1 cellular context compared by ENCODE assay signal in the genomic region with DNA sequence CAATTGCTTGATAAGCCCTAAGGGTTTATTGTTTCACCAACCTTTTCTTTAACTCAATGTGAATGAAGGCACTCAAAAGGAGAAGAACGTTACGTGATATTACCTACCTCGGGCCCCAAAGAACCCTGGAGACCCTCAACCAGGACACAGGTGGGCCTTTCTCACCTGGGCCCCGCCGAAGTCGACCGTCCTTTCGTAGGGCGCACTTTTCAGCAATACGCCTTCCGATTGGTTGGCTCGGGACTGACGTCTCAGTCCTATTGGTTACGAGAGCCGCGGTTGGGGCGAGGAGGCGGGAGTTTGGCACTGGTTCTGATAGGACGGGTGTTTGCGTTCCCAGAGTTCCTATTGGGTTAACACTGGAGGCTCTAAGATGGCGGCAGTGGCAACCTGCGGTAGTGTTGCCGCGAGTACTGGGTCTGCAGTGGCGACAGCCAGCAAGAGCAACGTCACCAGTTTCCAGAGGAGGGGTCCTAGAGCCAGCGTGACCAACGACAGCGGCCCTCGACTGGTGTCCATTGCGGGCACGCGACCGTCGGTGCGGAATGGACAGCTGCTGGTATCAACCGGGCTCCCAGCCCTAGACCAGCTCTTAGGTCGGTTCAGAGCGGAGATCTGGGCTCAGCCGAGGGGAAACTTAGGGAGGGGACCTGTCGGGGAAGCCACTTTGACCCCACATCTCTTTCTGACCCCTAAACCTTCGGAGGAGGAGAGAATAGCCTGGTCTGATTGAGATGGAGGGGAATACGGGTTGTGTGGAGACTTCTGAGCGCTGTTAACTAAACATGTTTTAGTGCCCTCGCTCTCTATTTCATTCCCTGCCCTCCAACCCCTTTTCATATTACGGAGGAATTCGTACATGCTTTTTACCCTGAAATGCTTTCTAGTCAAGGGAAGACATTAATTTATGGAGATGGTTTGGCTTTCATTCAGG.
TF ChIP-seq lines count a peak whose summit lies in the region.

A gene with protein sequence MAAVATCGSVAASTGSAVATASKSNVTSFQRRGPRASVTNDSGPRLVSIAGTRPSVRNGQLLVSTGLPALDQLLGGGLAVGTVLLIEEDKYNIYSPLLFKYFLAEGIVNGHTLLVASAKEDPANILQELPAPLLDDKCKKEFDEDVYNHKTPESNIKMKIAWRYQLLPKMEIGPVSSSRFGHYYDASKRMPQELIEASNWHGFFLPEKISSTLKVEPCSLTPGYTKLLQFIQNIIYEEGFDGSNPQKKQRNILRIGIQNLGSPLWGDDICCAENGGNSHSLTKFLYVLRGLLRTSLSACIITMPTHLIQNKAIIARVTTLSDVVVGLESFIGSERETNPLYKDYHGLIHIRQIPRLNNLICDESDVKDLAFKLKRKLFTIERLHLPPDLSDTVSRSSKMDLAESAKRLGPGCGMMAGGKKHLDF (plus strand): TSS at position 356 of the 934 bp plus-strand sequence. CDS start 18 bp downstream, at position 374.
A gene with protein sequence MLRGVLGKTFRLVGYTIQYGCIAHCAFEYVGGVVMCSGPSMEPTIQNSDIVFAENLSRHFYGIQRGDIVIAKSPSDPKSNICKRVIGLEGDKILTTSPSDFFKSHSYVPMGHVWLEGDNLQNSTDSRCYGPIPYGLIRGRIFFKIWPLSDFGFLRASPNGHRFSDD (minus strand): TSS at position 211 of the 934 bp plus-strand sequence. CDS start 46,346 bp downstream, outside the sequence.

TF ChIP-seq in HepG2, 621 proteins besides CTCF, POLR2A, EP300 and RAD21 (continued from another document and continues in another):
- TF ChIP-seq, protein P1, sequence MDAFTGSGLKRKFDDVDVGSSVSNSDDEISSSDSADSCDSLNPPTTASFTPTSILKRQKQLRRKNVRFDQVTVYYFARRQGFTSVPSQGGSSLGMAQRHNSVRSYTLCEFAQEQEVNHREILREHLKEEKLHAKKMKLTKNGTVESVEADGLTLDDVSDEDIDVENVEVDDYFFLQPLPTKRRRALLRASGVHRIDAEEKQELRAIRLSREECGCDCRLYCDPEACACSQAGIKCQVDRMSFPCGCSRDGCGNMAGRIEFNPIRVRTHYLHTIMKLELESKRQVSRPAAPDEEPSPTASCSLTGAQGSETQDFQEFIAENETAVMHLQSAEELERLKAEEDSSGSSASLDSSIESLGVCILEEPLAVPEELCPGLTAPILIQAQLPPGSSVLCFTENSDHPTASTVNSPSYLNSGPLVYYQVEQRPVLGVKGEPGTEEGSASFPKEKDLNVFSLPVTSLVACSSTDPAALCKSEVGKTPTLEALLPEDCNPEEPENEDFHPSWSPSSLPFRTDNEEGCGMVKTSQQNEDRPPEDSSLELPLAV (CRISPR knock-in tag; conservative IDR thresholded peaks at IDR 0.05; ENCODE audit: low read depth), result no peak
- TF ChIP-seq, protein P2, sequence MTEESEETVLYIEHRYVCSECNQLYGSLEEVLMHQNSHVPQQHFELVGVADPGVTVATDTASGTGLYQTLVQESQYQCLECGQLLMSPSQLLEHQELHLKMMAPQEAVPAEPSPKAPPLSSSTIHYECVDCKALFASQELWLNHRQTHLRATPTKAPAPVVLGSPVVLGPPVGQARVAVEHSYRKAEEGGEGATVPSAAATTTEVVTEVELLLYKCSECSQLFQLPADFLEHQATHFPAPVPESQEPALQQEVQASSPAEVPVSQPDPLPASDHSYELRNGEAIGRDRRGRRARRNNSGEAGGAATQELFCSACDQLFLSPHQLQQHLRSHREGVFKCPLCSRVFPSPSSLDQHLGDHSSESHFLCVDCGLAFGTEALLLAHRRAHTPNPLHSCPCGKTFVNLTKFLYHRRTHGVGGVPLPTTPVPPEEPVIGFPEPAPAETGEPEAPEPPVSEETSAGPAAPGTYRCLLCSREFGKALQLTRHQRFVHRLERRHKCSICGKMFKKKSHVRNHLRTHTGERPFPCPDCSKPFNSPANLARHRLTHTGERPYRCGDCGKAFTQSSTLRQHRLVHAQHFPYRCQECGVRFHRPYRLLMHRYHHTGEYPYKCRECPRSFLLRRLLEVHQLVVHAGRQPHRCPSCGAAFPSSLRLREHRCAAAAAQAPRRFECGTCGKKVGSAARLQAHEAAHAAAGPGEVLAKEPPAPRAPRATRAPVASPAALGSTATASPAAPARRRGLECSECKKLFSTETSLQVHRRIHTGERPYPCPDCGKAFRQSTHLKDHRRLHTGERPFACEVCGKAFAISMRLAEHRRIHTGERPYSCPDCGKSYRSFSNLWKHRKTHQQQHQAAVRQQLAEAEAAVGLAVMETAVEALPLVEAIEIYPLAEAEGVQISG (CRISPR knock-in tag; IDR thresholded peaks at IDR 0.05), result peak; percentile 67
- no peak for TF ChIP-seq ZSCAN20 (CRISPR knock-in tag; IDR thresholded peaks at IDR 0.05; ENCODE audit: borderline replicate concordance)
- no peak for TF ChIP-seq GTF2F1 (IDR thresholded peaks at IDR 0.05; ENCODE audit: low read length)
- no peak for TF ChIP-seq ATM (IDR thresholded peaks at IDR 0.05; ENCODE audit: borderline replicate concordance)
- 0 out of 2 replicates have a peak, but pooled peaks have one; percentile 70 for TF ChIP-seq ZNF564 (CRISPR knock-in tag; IDR thresholded peaks at IDR 0.05)
- peak; percentile 91 for TF ChIP-seq RFX5 (IDR thresholded peaks at IDR 0.05; ENCODE audit: low read depth, low read length)
- no peak for TF ChIP-seq U2AF1 (optimal IDR thresholded peaks at IDR 0.05; ENCODE audit: low read depth, low read length)
- TF ChIP-seq, protein P3, sequence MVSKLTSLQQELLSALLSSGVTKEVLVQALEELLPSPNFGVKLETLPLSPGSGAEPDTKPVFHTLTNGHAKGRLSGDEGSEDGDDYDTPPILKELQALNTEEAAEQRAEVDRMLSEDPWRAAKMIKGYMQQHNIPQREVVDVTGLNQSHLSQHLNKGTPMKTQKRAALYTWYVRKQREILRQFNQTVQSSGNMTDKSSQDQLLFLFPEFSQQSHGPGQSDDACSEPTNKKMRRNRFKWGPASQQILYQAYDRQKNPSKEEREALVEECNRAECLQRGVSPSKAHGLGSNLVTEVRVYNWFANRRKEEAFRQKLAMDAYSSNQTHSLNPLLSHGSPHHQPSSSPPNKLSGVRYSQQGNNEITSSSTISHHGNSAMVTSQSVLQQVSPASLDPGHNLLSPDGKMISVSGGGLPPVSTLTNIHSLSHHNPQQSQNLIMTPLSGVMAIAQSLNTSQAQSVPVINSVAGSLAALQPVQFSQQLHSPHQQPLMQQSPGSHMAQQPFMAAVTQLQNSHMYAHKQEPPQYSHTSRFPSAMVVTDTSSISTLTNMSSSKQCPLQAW (CRISPR knock-in tag; IDR thresholded peaks at IDR 0.05), result no peak
- TF ChIP-seq ZBTB38 (CRISPR knock-in tag; IDR thresholded peaks at IDR 0.05), result peak; percentile 60; the same call in 1 of the 2 replicates
- no peak for TF ChIP-seq FOSL1 (CRISPR knock-in tag; IDR thresholded peaks at IDR 0.05; ENCODE audit: borderline replicate concordance)
- TF ChIP-seq, protein P4, sequence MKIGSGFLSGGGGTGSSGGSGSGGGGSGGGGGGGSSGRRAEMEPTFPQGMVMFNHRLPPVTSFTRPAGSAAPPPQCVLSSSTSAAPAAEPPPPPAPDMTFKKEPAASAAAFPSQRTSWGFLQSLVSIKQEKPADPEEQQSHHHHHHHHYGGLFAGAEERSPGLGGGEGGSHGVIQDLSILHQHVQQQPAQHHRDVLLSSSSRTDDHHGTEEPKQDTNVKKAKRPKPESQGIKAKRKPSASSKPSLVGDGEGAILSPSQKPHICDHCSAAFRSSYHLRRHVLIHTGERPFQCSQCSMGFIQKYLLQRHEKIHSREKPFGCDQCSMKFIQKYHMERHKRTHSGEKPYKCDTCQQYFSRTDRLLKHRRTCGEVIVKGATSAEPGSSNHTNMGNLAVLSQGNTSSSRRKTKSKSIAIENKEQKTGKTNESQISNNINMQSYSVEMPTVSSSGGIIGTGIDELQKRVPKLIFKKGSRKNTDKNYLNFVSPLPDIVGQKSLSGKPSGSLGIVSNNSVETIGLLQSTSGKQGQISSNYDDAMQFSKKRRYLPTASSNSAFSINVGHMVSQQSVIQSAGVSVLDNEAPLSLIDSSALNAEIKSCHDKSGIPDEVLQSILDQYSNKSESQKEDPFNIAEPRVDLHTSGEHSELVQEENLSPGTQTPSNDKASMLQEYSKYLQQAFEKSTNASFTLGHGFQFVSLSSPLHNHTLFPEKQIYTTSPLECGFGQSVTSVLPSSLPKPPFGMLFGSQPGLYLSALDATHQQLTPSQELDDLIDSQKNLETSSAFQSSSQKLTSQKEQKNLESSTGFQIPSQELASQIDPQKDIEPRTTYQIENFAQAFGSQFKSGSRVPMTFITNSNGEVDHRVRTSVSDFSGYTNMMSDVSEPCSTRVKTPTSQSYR (CRISPR knock-in tag; IDR thresholded peaks at IDR 0.05; ENCODE audit: borderline replicate concordance), result no peak
- peak; percentile 57; the same call in 1 of the 2 replicates for TF ChIP-seq PITX1 (CRISPR knock-in tag; IDR thresholded peaks at IDR 0.05)
- TF ChIP-seq, protein P5, sequence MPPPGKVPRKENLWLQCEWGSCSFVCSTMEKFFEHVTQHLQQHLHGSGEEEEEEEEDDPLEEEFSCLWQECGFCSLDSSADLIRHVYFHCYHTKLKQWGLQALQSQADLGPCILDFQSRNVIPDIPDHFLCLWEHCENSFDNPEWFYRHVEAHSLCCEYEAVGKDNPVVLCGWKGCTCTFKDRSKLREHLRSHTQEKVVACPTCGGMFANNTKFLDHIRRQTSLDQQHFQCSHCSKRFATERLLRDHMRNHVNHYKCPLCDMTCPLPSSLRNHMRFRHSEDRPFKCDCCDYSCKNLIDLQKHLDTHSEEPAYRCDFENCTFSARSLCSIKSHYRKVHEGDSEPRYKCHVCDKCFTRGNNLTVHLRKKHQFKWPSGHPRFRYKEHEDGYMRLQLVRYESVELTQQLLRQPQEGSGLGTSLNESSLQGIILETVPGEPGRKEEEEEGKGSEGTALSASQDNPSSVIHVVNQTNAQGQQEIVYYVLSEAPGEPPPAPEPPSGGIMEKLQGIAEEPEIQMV (CRISPR knock-in tag; IDR thresholded peaks at IDR 0.05; ENCODE audit: low read depth), result no peak; the same call in 1 of the 2 replicates
- no peak for TF ChIP-seq ZNF644 (CRISPR knock-in tag; IDR thresholded peaks at IDR 0.05; ENCODE audit: low read depth)
- TF ChIP-seq NR1H2 (CRISPR knock-in tag; IDR thresholded peaks at IDR 0.05; ENCODE audit: borderline replicate concordance, low read depth), result no peak; the same call in 1 of the 2 replicates
- TF ChIP-seq, protein P6, sequence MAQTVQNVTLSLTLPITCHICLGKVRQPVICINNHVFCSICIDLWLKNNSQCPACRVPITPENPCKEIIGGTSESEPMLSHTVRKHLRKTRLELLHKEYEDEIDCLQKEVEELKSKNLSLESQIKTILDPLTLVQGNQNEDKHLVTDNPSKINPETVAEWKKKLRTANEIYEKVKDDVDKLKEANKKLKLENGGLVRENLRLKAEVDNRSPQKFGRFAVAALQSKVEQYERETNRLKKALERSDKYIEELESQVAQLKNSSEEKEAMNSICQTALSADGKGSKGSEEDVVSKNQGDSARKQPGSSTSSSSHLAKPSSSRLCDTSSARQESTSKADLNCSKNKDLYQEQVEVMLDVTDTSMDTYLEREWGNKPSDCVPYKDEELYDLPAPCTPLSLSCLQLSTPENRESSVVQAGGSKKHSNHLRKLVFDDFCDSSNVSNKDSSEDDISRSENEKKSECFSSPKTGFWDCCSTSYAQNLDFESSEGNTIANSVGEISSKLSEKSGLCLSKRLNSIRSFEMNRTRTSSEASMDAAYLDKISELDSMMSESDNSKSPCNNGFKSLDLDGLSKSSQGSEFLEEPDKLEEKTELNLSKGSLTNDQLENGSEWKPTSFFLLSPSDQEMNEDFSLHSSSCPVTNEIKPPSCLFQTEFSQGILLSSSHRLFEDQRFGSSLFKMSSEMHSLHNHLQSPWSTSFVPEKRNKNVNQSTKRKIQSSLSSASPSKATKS (CRISPR knock-in tag; IDR thresholded peaks at IDR 0.05), result no peak
- TF ChIP-seq, protein P7, sequence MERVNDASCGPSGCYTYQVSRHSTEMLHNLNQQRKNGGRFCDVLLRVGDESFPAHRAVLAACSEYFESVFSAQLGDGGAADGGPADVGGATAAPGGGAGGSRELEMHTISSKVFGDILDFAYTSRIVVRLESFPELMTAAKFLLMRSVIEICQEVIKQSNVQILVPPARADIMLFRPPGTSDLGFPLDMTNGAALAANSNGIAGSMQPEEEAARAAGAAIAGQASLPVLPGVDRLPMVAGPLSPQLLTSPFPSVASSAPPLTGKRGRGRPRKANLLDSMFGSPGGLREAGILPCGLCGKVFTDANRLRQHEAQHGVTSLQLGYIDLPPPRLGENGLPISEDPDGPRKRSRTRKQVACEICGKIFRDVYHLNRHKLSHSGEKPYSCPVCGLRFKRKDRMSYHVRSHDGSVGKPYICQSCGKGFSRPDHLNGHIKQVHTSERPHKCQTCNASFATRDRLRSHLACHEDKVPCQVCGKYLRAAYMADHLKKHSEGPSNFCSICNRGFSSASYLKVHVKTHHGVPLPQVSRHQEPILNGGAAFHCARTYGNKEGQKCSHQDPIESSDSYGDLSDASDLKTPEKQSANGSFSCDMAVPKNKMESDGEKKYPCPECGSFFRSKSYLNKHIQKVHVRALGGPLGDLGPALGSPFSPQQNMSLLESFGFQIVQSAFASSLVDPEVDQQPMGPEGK (CRISPR knock-in tag; IDR thresholded peaks at IDR 0.05), result no peak; the same call in 1 of the 2 replicates
- no peak for TF ChIP-seq HOXA7 (CRISPR knock-in tag; IDR thresholded peaks at IDR 0.05)
- TF ChIP-seq, protein P8, sequence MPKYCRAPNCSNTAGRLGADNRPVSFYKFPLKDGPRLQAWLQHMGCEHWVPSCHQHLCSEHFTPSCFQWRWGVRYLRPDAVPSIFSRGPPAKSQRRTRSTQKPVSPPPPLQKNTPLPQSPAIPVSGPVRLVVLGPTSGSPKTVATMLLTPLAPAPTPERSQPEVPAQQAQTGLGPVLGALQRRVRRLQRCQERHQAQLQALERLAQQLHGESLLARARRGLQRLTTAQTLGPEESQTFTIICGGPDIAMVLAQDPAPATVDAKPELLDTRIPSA (CRISPR knock-in tag; IDR thresholded peaks at IDR 0.05; ENCODE audit: borderline replicate concordance), result no peak
- TF ChIP-seq ZNF678 (CRISPR knock-in tag; IDR thresholded peaks at IDR 0.05), result no peak
- 0 out of 2 replicates have a peak, but pooled peaks have one; percentile 36 for TF ChIP-seq NFATC3 (CRISPR knock-in tag; IDR thresholded peaks at IDR 0.05)
- TF ChIP-seq, protein P9, sequence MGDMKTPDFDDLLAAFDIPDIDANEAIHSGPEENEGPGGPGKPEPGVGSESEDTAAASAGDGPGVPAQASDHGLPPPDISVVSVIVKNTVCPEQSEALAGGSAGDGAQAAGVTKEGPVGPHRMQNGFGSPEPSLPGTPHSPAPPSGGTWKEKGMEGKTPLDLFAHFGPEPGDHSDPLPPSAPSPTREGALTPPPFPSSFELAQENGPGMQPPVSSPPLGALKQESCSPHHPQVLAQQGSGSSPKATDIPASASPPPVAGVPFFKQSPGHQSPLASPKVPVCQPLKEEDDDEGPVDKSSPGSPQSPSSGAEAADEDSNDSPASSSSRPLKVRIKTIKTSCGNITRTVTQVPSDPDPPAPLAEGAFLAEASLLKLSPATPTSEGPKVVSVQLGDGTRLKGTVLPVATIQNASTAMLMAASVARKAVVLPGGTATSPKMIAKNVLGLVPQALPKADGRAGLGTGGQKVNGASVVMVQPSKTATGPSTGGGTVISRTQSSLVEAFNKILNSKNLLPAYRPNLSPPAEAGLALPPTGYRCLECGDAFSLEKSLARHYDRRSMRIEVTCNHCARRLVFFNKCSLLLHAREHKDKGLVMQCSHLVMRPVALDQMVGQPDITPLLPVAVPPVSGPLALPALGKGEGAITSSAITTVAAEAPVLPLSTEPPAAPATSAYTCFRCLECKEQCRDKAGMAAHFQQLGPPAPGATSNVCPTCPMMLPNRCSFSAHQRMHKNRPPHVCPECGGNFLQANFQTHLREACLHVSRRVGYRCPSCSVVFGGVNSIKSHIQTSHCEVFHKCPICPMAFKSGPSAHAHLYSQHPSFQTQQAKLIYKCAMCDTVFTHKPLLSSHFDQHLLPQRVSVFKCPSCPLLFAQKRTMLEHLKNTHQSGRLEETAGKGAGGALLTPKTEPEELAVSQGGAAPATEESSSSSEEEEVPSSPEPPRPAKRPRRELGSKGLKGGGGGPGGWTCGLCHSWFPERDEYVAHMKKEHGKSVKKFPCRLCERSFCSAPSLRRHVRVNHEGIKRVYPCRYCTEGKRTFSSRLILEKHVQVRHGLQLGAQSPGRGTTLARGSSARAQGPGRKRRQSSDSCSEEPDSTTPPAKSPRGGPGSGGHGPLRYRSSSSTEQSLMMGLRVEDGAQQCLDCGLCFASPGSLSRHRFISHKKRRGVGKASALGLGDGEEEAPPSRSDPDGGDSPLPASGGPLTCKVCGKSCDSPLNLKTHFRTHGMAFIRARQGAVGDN (CRISPR knock-in tag; IDR thresholded peaks at IDR 0.05), result peak; percentile 92
- TF ChIP-seq ZNF652 (CRISPR knock-in tag; IDR thresholded peaks at IDR 0.05; ENCODE audit: borderline replicate concordance, low read depth), result no peak; the same call in 1 of the 2 replicates
